Comparison of ENCODE assay signal across 1 cellular context in the genomic region with DNA sequence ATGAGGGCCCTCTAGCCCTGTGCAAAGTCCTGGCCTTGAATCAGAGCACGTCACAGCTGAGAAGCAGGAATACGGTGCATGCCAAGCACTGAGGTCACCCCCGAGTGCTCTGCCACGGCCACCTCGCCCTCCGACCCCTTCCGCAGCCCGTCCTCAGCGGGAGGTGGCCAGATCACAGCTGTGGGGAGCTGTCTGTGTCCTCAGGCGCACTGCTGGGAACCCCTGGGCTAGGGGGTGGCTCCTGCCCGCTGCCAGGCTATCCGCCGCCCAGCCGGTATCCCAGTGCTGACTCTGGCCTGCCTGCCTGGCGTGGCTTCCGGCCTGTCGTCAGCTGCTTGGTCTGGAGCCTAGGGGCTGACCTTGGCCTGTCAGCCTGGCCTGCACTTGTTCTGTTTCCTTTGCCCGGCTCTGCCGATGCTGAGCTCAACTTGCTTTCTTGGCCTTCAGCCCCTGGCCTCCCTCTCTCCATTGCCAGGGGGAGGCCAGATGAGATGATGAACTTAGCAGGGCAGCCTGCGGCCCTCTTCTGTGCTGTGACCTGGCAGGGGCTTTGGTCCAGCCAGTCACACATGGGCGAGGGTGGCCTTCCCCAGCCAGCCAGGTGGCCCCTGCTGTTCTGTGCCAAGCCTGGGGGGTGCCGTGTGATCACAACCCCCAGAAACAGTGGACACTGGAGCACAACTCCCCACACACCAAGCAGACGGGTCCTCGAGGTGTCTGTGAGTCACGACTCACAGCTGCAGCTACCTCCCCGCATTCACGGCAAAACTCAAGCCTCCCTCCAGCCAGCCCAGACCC.
TF ChIP-seq lines count a peak whose summit lies in the region.

No MANE protein-coding gene starts in this region.

TF ChIP-seq in HepG2, 621 proteins besides CTCF, POLR2A, EP300 and RAD21 (continued from another document):
- TF ChIP-seq ZNF331 (CRISPR knock-in tag; IDR thresholded peaks at IDR 0.05) (peak; percentile 66; the same call in 1 of the 2 replicates), TGIF2 (CRISPR knock-in tag; IDR thresholded peaks at IDR 0.05) (peak; percentile 55; the same call in 1 of the 2 replicates), HDAC2 (CRISPR knock-in tag; IDR thresholded peaks at IDR 0.05) (peak; percentile 72), MYC (CRISPR knock-in tag; IDR thresholded peaks at IDR 0.05; ENCODE audit: borderline replicate concordance) (peak; percentile 44; the same call in 1 of the 2 replicates), SALL1 (CRISPR knock-in tag; IDR thresholded peaks at IDR 0.05) (peak; percentile 81; the same call in 1 of the 2 replicates), ZNF737 (CRISPR knock-in tag; IDR thresholded peaks at IDR 0.05; ENCODE audit: borderline replicate concordance) (0 out of 2 replicates have a peak, but pooled peaks have one; percentile 56), SAFB2 (CRISPR knock-in tag; IDR thresholded peaks at IDR 0.05; ENCODE audit: borderline replicate concordance, low read depth) (peak; percentile 66; the same call in 1 of the 2 replicates), HDAC1 (CRISPR knock-in tag; IDR thresholded peaks at IDR 0.05) (peak; percentile 84), HNRNPL (IDR thresholded peaks at IDR 0.05; ENCODE audit: low read depth, low read length) (peak; percentile 90; the same call in 1 of the 2 replicates), ZFX (CRISPR knock-in tag; IDR thresholded peaks at IDR 0.05; ENCODE audit: low read depth) (peak; percentile 95), ZNF883 (CRISPR knock-in tag; IDR thresholded peaks at IDR 0.05; ENCODE audit: not compliant biosample characterization) (peak; percentile 88), MBNL3 (CRISPR knock-in tag; conservative IDR thresholded peaks at IDR 0.05) (no peak), MTA1 (CRISPR knock-in tag; IDR thresholded peaks at IDR 0.05; ENCODE audit: borderline replicate concordance) (peak; percentile 94), ZFY (CRISPR knock-in tag; IDR thresholded peaks at IDR 0.05) (peak; percentile 88), ZNF577 (CRISPR knock-in tag; IDR thresholded peaks at IDR 0.05; ENCODE audit: borderline replicate concordance, low read depth) (no peak), TOPORS (CRISPR knock-in tag; IDR thresholded peaks at IDR 0.05) (peak; percentile 81), BRD4 (CRISPR knock-in tag; IDR thresholded peaks at IDR 0.05) (peak; percentile 54; the same call in 1 of the 2 replicates), ELF1 (CRISPR knock-in tag; IDR thresholded peaks at IDR 0.05) (peak; percentile 77)
- TF ChIP-seq, protein P1, sequence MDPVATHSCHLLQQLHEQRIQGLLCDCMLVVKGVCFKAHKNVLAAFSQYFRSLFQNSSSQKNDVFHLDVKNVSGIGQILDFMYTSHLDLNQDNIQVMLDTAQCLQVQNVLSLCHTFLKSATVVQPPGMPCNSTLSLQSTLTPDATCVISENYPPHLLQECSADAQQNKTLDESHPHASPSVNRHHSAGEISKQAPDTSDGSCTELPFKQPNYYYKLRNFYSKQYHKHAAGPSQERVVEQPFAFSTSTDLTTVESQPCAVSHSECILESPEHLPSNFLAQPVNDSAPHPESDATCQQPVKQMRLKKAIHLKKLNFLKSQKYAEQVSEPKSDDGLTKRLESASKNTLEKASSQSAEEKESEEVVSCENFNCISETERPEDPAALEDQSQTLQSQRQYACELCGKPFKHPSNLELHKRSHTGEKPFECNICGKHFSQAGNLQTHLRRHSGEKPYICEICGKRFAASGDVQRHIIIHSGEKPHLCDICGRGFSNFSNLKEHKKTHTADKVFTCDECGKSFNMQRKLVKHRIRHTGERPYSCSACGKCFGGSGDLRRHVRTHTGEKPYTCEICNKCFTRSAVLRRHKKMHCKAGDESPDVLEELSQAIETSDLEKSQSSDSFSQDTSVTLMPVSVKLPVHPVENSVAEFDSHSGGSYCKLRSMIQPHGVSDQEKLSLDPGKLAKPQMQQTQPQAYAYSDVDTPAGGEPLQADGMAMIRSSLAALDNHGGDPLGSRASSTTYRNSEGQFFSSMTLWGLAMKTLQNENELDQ (CRISPR knock-in tag; IDR thresholded peaks at IDR 0.05; ENCODE audit: borderline replicate concordance) = no peak
- TF ChIP-seq, protein P2, sequence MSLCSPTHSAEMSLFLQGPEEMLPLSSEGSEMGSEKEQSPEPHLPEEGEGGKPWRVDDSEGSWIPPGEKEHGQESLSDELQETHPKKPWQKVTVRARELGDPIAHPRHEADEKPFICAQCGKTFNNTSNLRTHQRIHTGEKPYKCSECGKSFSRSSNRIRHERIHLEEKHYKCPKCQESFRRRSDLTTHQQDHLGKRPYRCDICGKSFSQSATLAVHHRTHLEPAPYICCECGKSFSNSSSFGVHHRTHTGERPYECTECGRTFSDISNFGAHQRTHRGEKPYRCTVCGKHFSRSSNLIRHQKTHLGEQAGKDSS (CRISPR knock-in tag; IDR thresholded peaks at IDR 0.05; ENCODE audit: borderline replicate concordance, low read depth) = peak; percentile 79; the same call in 1 of the 2 replicates
- TF ChIP-seq, protein P3, sequence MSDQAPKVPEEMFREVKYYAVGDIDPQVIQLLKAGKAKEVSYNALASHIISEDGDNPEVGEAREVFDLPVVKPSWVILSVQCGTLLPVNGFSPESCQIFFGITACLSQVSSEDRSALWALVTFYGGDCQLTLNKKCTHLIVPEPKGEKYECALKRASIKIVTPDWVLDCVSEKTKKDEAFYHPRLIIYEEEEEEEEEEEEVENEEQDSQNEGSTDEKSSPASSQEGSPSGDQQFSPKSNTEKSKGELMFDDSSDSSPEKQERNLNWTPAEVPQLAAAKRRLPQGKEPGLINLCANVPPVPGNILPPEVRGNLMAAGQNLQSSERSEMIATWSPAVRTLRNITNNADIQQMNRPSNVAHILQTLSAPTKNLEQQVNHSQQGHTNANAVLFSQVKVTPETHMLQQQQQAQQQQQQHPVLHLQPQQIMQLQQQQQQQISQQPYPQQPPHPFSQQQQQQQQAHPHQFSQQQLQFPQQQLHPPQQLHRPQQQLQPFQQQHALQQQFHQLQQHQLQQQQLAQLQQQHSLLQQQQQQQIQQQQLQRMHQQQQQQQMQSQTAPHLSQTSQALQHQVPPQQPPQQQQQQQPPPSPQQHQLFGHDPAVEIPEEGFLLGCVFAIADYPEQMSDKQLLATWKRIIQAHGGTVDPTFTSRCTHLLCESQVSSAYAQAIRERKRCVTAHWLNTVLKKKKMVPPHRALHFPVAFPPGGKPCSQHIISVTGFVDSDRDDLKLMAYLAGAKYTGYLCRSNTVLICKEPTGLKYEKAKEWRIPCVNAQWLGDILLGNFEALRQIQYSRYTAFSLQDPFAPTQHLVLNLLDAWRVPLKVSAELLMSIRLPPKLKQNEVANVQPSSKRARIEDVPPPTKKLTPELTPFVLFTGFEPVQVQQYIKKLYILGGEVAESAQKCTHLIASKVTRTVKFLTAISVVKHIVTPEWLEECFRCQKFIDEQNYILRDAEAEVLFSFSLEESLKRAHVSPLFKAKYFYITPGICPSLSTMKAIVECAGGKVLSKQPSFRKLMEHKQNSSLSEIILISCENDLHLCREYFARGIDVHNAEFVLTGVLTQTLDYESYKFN (CRISPR knock-in tag; conservative IDR thresholded peaks at IDR 0.05) = 0 out of 2 replicates have a peak, but pooled peaks have one; percentile 39
